Comparison of ENCODE assay signal across 1 cellular context in the genomic region with DNA sequence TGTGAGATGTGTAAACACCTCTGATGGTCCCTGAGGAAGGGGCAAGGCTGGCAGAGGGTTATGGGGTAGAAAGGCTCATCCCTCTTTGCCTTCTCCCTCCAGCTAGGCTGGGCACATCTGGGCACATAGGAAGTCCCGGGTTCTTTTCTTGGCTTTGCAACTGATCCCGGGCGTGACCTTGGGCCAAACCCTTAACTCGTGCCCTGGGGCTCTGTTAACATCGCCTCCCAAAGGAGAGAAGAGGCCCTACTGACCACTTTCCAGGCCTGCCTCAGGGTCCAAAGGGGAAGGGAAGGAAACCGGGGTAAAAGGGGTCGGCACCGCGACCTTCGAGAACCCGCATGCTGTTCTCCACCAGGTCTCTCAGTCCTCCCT.
TF ChIP-seq lines count a peak whose summit lies in the region.

No MANE protein-coding gene starts in this region.

TF ChIP-seq in IMR-90, 13 proteins besides CTCF, POLR2A, EP300 and RAD21:
- TF ChIP-seq MAZ (IDR thresholded peaks at IDR 0.05; ENCODE audit: borderline replicate concordance, low read depth, low read length) (no peak), RFX5 (IDR thresholded peaks at IDR 0.05; ENCODE audit: low read depth, low read length) (no peak), CEBPB (IDR thresholded peaks at IDR 0.05; ENCODE audit: low read depth, low read length) (no peak), BHLHE40 (IDR thresholded peaks at IDR 0.05; ENCODE audit: low read depth, low read length) (no peak), NFE2L2 (IDR thresholded peaks at IDR 0.05; ENCODE audit: low read depth, low read length) (no peak), RCOR1 (IDR thresholded peaks at IDR 0.05; ENCODE audit: insufficient replicate concordance, low read length) (no peak), MXI1 (IDR thresholded peaks at IDR 0.05; ENCODE audit: borderline replicate concordance, low read depth, low read length) (no peak), MAFK (IDR thresholded peaks at IDR 0.05; ENCODE audit: low read depth, low read length) (no peak), CHD1 (IDR thresholded peaks at IDR 0.05; ENCODE audit: low read depth, low read length) (no peak), FOS (IDR thresholded peaks at IDR 0.05; ENCODE audit: low read depth, low read length) (no peak), SMC3 (IDR thresholded peaks at IDR 0.05; ENCODE audit: low read depth, low read length) (no peak)
- TF ChIP-seq, protein P1, sequence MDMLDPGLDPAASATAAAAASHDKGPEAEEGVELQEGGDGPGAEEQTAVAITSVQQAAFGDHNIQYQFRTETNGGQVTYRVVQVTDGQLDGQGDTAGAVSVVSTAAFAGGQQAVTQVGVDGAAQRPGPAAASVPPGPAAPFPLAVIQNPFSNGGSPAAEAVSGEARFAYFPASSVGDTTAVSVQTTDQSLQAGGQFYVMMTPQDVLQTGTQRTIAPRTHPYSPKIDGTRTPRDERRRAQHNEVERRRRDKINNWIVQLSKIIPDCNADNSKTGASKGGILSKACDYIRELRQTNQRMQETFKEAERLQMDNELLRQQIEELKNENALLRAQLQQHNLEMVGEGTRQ (IDR thresholded peaks at IDR 0.05; ENCODE audit: low read depth, low read length): no peak
- TF ChIP-seq, protein P2, sequence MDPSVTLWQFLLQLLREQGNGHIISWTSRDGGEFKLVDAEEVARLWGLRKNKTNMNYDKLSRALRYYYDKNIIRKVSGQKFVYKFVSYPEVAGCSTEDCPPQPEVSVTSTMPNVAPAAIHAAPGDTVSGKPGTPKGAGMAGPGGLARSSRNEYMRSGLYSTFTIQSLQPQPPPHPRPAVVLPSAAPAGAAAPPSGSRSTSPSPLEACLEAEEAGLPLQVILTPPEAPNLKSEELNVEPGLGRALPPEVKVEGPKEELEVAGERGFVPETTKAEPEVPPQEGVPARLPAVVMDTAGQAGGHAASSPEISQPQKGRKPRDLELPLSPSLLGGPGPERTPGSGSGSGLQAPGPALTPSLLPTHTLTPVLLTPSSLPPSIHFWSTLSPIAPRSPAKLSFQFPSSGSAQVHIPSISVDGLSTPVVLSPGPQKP (IDR thresholded peaks at IDR 0.05; ENCODE audit: borderline replicate concordance, low read depth, low read length): no peak
